13 cellular contexts compared by ENCODE assay signal in genomic region chr3:100270218-100270588, GRCh38. TPM values are rescaled to one million over a fixed set of nuclear protein-coding genes. Genes with fewer than 3 reads are reported as not detected.
DNase-seq lines count a peak whose midpoint lies in the region; ATAC-seq and TF ChIP-seq lines count a peak whose summit lies in the region.
"Had no signal": no experiment of that assay in that cellular context is flagged by ENCODE, and none has a peak within 500 bp of the region (broad histone marks: within the 10 kb centered on the region; RNA-seq: fewer than 3 reads in every experiment).

No MANE protein-coding gene starts in this region.

- peaks cover 48% of the 10 kb centered on the region for H3K4me1 ChIP-seq in osteoblast (ENCODE audit: insufficient read depth, low read length)
- no peaks in the 10 kb centered on the region for H3K4me1 ChIP-seq in trophoblast cell (ENCODE audit: control insufficient read depth in 1 of 2, insufficient read depth in 2 of 2, low read length in 2 of 2)
- H3K4me1 ChIP-seq: BLaER1 had no signal

- H2AFZ ChIP-seq in osteoblast (ENCODE audit: low read length) (no peak overlapping the region), trophoblast cell (ENCODE audit: insufficient read depth, low read length, poor library complexity) (no peak overlapping the region)

- no peak overlapping the region for H4K8ac ChIP-seq in trophoblast cell (ENCODE audit: low read depth, low read length)

- no peak for TF ChIP-seq CTCF in osteoblast (IDR thresholded peaks at IDR 0.05; ENCODE audit: extremely low read depth, low read depth, low read length)

- H3K4me3 ChIP-seq in osteoblast (ENCODE audit: insufficient read depth, low read length) = peak overlapping the region; percentile 10
- no peak overlapping the region for H3K4me3 ChIP-seq in trophoblast cell (ENCODE audit: low read depth, low read length)
- H3K4me3 ChIP-seq: BLaER1, lower lobe of right lung had no signal

- H3K4me3 Mint-ChIP-seq in activated naive CD8-positive, alpha-beta T cell treated with anti-CD3 and anti-CD28 coated beads, Interleukin-2, amount 50 U/mL, for 24 hours = peak overlapping the region; percentile 12
- H3K4me3 Mint-ChIP-seq: nephron progenitor cell had no signal

- H2AK5ac ChIP-seq in trophoblast cell (ENCODE audit: low read length) = no peak overlapping the region

- H2BK120ac ChIP-seq in trophoblast cell (ENCODE audit: insufficient read depth, low read length, poor library complexity) = no peak overlapping the region

- no peak overlapping the region for H3K23ac ChIP-seq in trophoblast cell (ENCODE audit: low read length)

- H4K20me1 ChIP-seq in osteoblast (ENCODE audit: insufficient read depth, low read length) = peaks cover 20% of the 10 kb centered on the region

- H3K27ac Mint-ChIP-seq in activated naive CD8-positive, alpha-beta T cell treated with anti-CD3 and anti-CD28 coated beads, Interleukin-2, amount 50 U/mL, for 24 hours = peak overlapping the region; percentile 84
- H3K27ac Mint-ChIP-seq: nephron progenitor cell had no signal

- DNase-seq in activated naive CD8-positive, alpha-beta T cell treated with anti-CD3 and anti-CD28 coated beads, Interleukin-2, amount 50 U/mL, for 24 hours = no peak
- DNase-seq in osteoblast (ENCODE audit: insufficient read length, low spot score, missing footprints) = no peak
- DNase-seq in trophoblast cell = no peak
- no peak for DNase-seq in activated CD4-positive, alpha-beta T cell treated with anti-CD3 and anti-CD28 coated beads for 4 hours
- DNase-seq in occipital lobe (lab: John Stamatoyannopoulos, UW) = no peak
- DNase-seq: cerebellar nuclear complex, lower lobe of right lung, NCI-H1694, NCI-H446, nephron progenitor cell had no signal

- H3K27me3 ChIP-seq in osteoblast (ENCODE audit: insufficient read depth, low read length) (no peaks in the 10 kb centered on the region), trophoblast cell (ENCODE audit: insufficient read depth, low read length) (no peaks in the 10 kb centered on the region)
- H3K27me3 ChIP-seq: BLaER1 had no signal

- H3K27ac ChIP-seq in osteoblast (ENCODE audit: low read depth, low read length) (peak overlapping the region; percentile 71), trophoblast cell (ENCODE audit: low read depth, low read length) (no peak overlapping the region)
- H3K27ac ChIP-seq: BLaER1, lower lobe of right lung had no signal

- no peak overlapping the region for H4K91ac ChIP-seq in trophoblast cell (ENCODE audit: low read depth, low read length)

- no peaks in the 10 kb centered on the region for H3K36me3 Mint-ChIP-seq in activated naive CD8-positive, alpha-beta T cell treated with anti-CD3 and anti-CD28 coated beads, Interleukin-2, amount 50 U/mL, for 24 hours (ENCODE audit: low read depth)

- H3K18ac ChIP-seq in trophoblast cell (ENCODE audit: low read length) = no peak overlapping the region

- no peaks in the 10 kb centered on the region for H3K9me3 Mint-ChIP-seq in activated naive CD8-positive, alpha-beta T cell treated with anti-CD3 and anti-CD28 coated beads, Interleukin-2, amount 50 U/mL, for 24 hours
- H3K9me3 Mint-ChIP-seq: nephron progenitor cell had no signal

- no peak overlapping the region for H4K12ac ChIP-seq in trophoblast cell (ENCODE audit: low read depth, low read length)

- no peak overlapping the region for H2BK12ac ChIP-seq in trophoblast cell (ENCODE audit: low read length)

- H3K9me3 ChIP-seq in osteoblast (ENCODE audit: low read depth, low read length) (no peaks in the 10 kb centered on the region), trophoblast cell (ENCODE audit: insufficient read depth, low read depth, low read length) (no peaks in the 10 kb centered on the region)
- H3K9me3 ChIP-seq: BLaER1, lower lobe of right lung had no signal

- H3K14ac ChIP-seq in trophoblast cell (ENCODE audit: low read length) = no peak overlapping the region

- H3K36me3 ChIP-seq in osteoblast (ENCODE audit: insufficient read depth, low read length) (no peaks in the 10 kb centered on the region), trophoblast cell (ENCODE audit: control insufficient read depth in 1 of 2, insufficient read depth in 2 of 2, low read length in 2 of 2) (no peaks in the 10 kb centered on the region)
- H3K36me3 ChIP-seq: BLaER1, lower lobe of right lung had no signal

- no peak overlapping the region for H3K9ac ChIP-seq in trophoblast cell (ENCODE audit: low read length)
- H3K9ac ChIP-seq: BLaER1 had no signal

- peak; percentile 53 for ATAC-seq in GM21390 (IDR thresholded peaks at IDR 0.05; ENCODE audit: unreplicated experiment)
- ATAC-seq in HG02610 (IDR thresholded peaks at IDR 0.05; ENCODE audit: unreplicated experiment) = peak; percentile 64
- ATAC-seq in activated naive CD8-positive, alpha-beta T cell treated with anti-CD3 and anti-CD28 coated beads, Interleukin-2, amount 50 U/mL, for 24 hours = peak; percentile 89
- ATAC-seq: lower lobe of right lung had no signal

- no peaks in the 10 kb centered on the region for H3K27me3 Mint-ChIP-seq in activated naive CD8-positive, alpha-beta T cell treated with anti-CD3 and anti-CD28 coated beads, Interleukin-2, amount 50 U/mL, for 24 hours

- H2BK5ac ChIP-seq in trophoblast cell (ENCODE audit: low read depth, low read length, poor library complexity) = no peak overlapping the region

- no peak overlapping the region for H3K4ac ChIP-seq in trophoblast cell (ENCODE audit: low read depth, low read length)

- no peaks in the 10 kb centered on the region for H3K79me1 ChIP-seq in trophoblast cell (ENCODE audit: low read length)

- peaks cover 55% of the 10 kb centered on the region for H3K4me1 Mint-ChIP-seq in activated naive CD8-positive, alpha-beta T cell treated with anti-CD3 and anti-CD28 coated beads, Interleukin-2, amount 50 U/mL, for 24 hours
- H3K4me1 Mint-ChIP-seq: nephron progenitor cell had no signal

- H3K79me2 ChIP-seq in osteoblast (ENCODE audit: insufficient read depth, low read length) = peaks cover 83% of the 10 kb centered on the region
- H3K79me2 ChIP-seq in trophoblast cell (ENCODE audit: control insufficient read depth, insufficient read depth, low read length, poor library complexity) = peaks cover under 1% of the 10 kb centered on the region

- no CpG with 5 or more reads among the region's 2 CpGs for whole genome bisulfite sequencing in trophoblast cell (ENCODE audit: extremely low coverage, insufficient coverage, insufficient read length)

- H3K4me2 ChIP-seq in osteoblast (ENCODE audit: insufficient read depth, low read length) = peak overlapping the region; percentile 68
- H3K4me2 ChIP-seq in trophoblast cell (ENCODE audit: low read length) = no peak overlapping the region
- H3K4me2 ChIP-seq: BLaER1 had no signal

RNA-seq across cellular contexts. Expression of gene TBC1D23, which starts 9.4 kb away (rescaled TPM):
- total RNA-seq in osteoblast (64.4 and 64.5 TPM in 2 replicates), occipital lobe (73.5 TPM)
- 21.9 and 23.1 TPM in 2 replicates for polyA plus RNA-seq in trophoblast cell (2013)
